Comparison of ENCODE assay signal across 1 cellular context in genomic region chr9:124742940-124743339, GRCh38.
TF ChIP-seq lines count a peak whose summit lies in the region.

No MANE protein-coding gene starts in this region.

TF ChIP-seq in IMR-90, 13 proteins besides CTCF, POLR2A, EP300 and RAD21:
- TF ChIP-seq ELK1 (IDR thresholded peaks at IDR 0.05; ENCODE audit: borderline replicate concordance, low read depth, low read length) (no peak), CHD1 (IDR thresholded peaks at IDR 0.05; ENCODE audit: low read depth, low read length) (no peak), RFX5 (IDR thresholded peaks at IDR 0.05; ENCODE audit: low read depth, low read length) (no peak), SMC3 (IDR thresholded peaks at IDR 0.05; ENCODE audit: low read depth, low read length) (no peak), RCOR1 (IDR thresholded peaks at IDR 0.05; ENCODE audit: insufficient replicate concordance, low read length) (no peak), MAZ (IDR thresholded peaks at IDR 0.05; ENCODE audit: borderline replicate concordance, low read depth, low read length) (no peak), FOS (IDR thresholded peaks at IDR 0.05; ENCODE audit: low read depth, low read length) (no peak)
